8 cellular contexts compared by ENCODE assay signal in the genomic region with DNA sequence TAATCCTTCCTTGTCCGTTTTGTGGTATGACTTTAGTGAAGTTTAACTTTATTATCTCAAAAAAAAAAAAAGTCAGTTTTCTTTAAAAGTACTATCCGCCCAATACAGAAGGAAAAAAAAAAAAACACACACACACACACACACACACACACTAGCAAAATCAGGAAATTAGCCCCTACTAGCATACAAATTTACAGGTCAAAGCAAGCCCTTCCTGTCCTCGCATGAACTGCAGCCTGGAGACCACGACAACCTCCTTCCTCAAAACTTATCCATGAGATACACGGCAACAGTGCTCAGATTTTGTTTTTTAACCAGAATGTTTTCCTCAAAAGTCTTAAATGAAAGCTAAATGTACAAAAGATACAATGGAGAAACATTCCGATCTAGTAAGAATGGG. TPM values are rescaled to one million over a fixed set of nuclear protein-coding genes. Genes with fewer than 3 reads are reported as not detected.
DNase-seq lines count a peak whose midpoint lies in the region; ATAC-seq and TF ChIP-seq lines count a peak whose summit lies in the region.

No MANE protein-coding gene starts in this region.

- in situ Hi-C loops in G401 (cut with HindIII; ENCODE audit: low sequenced_read_pairs) = no loop called here

- H3K4me1 ChIP-seq in tibial artery = peaks cover 0 to 55% (median 34%) of the 10 kb centered on the region in 4 donors

- DNase-seq in G401 (ENCODE audit: low spot score) (peak; percentile 34), NB4 (ENCODE audit: low read depth) (peak; percentile 74), cerebellar cortex (ENCODE audit: low spot score) (peak; percentile 32), HEK293T (ENCODE audit: extremely low spot score) (no peak), NCI-H2171 treated with DMSO at 0.1 percent for 48 hours (lab: John Stamatoyannopoulos, UW) (no peak), tibial artery (no peak)
- no peak for DNase-seq in naive thymus-derived CD8-positive, alpha-beta T cell

- no peak for TF ChIP-seq POLR2A in NB4 (IDR thresholded peaks at IDR 0.05; ENCODE audit: extremely low read depth, insufficient read length)

- H3K27me3 Mint-ChIP-seq in naive thymus-derived CD8-positive, alpha-beta T cell = no peaks in the 10 kb centered on the region

- peaks cover 23 to 74% (median 55%) of the 10 kb centered on the region in 4 donors for H3K4me1 Mint-ChIP-seq in naive thymus-derived CD8-positive, alpha-beta T cell

- no peak for TF ChIP-seq CTCF in NB4 (IDR thresholded peaks at IDR 0.05; ENCODE audit: low read depth, low read length)
- no peak for TF ChIP-seq CTCF in tibial artery (IDR thresholded peaks at IDR 0.05)

- peaks cover 0 to 7% (median under 1%) of the 10 kb centered on the region in 3 donors for H3K36me3 ChIP-seq in tibial artery

- POLR2A ChIA-PET in naive thymus-derived CD8-positive, alpha-beta T cell (lab: Charles Lee) = interaction anchor here (0.7 to 0.8 kb wide), 2 partner anchors 16 to 41 kb away, joined by 3 to 6 read pairs; no protein-coding TSS in a partner anchor
- POLR2A ChIA-PET in HEK293T (lab: Yijun Ruan, JAX) = interaction anchor here (4.5 kb wide), 1 partner anchor 17 kb away, joined by 31 read pairs; a partner anchor contains a TSS

- peaks cover 0 to 35% (median 10%) of the 10 kb centered on the region in 3 donors for H3K36me3 Mint-ChIP-seq in naive thymus-derived CD8-positive, alpha-beta T cell

- no peaks in the 10 kb centered on the region for H3K9me3 Mint-ChIP-seq in naive thymus-derived CD8-positive, alpha-beta T cell

- intact Hi-C loops in tibial artery (cut with DNase I; ENCODE audit: low total_unique reads) = no loop called here

- H3K4me3 Mint-ChIP-seq in naive thymus-derived CD8-positive, alpha-beta T cell = peak overlapping the region in 9 of 10 donors; percentile 44 to 80 (median 63)

- CTCF ChIA-PET in HEK293T (lab: Yijun Ruan, JAX) = no interaction called here

- no peaks in the 10 kb centered on the region for H3K27me3 ChIP-seq in tibial artery

- H3K4me3 ChIP-seq in NB4 (ENCODE audit: low read depth, low read length) (no peak overlapping the region), tibial artery (no peak overlapping the region)

- peak overlapping the region in 1 of 2 donors; percentile 21 for H3K27ac ChIP-seq in tibial artery

- ATAC-seq in naive thymus-derived CD8-positive, alpha-beta T cell = no peak
- ATAC-seq in GM21825 (IDR thresholded peaks at IDR 0.05; ENCODE audit: unreplicated experiment) = no peak

- no peaks in the 10 kb centered on the region for H3K9me3 ChIP-seq in tibial artery

- peak overlapping the region; percentile 47 to 93 (median 78) for H3K27ac Mint-ChIP-seq in naive thymus-derived CD8-positive, alpha-beta T cell

TF ChIP-seq in HEK293T, 16 proteins besides CTCF, POLR2A, EP300 and RAD21:
- TF ChIP-seq, protein P1, sequence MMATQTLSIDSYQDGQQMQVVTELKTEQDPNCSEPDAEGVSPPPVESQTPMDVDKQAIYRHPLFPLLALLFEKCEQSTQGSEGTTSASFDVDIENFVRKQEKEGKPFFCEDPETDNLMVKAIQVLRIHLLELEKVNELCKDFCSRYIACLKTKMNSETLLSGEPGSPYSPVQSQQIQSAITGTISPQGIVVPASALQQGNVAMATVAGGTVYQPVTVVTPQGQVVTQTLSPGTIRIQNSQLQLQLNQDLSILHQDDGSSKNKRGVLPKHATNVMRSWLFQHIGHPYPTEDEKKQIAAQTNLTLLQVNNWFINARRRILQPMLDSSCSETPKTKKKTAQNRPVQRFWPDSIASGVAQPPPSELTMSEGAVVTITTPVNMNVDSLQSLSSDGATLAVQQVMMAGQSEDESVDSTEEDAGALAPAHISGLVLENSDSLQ (IDR thresholded peaks at IDR 0.05) = no peak
- TF ChIP-seq TARDBP (IDR thresholded peaks at IDR 0.05) = no peak
- no peak for TF ChIP-seq FOXK2 (IDR thresholded peaks at IDR 0.05)

RNA-seq across cellular contexts. Expression of a gene that starts 16.2 kb away (rescaled TPM):
- 58.9 and 61.2 TPM in 2 replicates for total RNA-seq in G401 (2014; rRNA removed; shearing (Covaris generic))
- 100 to 1,000 TPM; 149 to 163 TPM for total RNA-seq in naive thymus-derived CD8-positive, alpha-beta T cell
- 100 to 1,000 TPM in 1 of 3 donors, 10 to 100 TPM in 2; 41.8 to 132 (median 73.7) TPM for polyA plus RNA-seq in naive thymus-derived CD8-positive, alpha-beta T cell

RNA-seq across cellular contexts. Expression of a gene that starts 17.9 kb away (rescaled TPM):
- 11.0 and 29.6 TPM in 2 replicates for total RNA-seq in G401 (2014; rRNA removed; shearing (Covaris generic))
- total RNA-seq in naive thymus-derived CD8-positive, alpha-beta T cell = 10 to 100 TPM; 85.0 to 98.2 TPM
- 10 to 100 TPM in 1 of 3 donors, 1 to 10 TPM in 2; 9.2 to 14.3 (median 9.2) TPM for polyA plus RNA-seq in naive thymus-derived CD8-positive, alpha-beta T cell

Comparison
In these comparisons a context has a peak if more than half of its experiments do, and no peak if none do; other contexts are left out.
1. DNase-seq: peak in G401 (single experiment), NB4 (single experiment) and cerebellar cortex (single experiment); none in naive thymus-derived CD8-positive, alpha-beta T cell (0 of 10), HEK293T (single experiment), NCI-H2171 treated with DMSO at 0.1 percent for 48 hours (single experiment) and tibial artery (0 of 2).